24 cellular contexts compared by ENCODE assay signal in genomic region chr10:25600651-25601050, GRCh38.
DNase-seq lines count a peak whose midpoint lies in the region; ATAC-seq lines count a peak whose summit lies in the region.
"Had no signal": no experiment of that assay in that cellular context is flagged by ENCODE, and none has a peak within 500 bp of the region (broad histone marks: within the 10 kb centered on the region; RNA-seq: fewer than 3 reads in every experiment).

No MANE protein-coding gene starts in this region.

- WGBS in neuronal stem cell (ENCODE audit: extremely low coverage in 2 of 2, insufficient read length in 2 of 2, insufficient replicate concordance in 1 of 2), 2 donors = no CpG with 5 or more reads among the region's 4 CpGs

- H3K9ac ChIP-seq in neuronal stem cell (ENCODE audit: low read depth, low read length, poor library complexity) = no peak overlapping the region

- no peak overlapping the region for H3K18ac ChIP-seq in neuronal stem cell (ENCODE audit: low read length)

- no peak overlapping the region for H4K8ac ChIP-seq in neuronal stem cell (ENCODE audit: low read depth, low read length)

- peaks cover 0 to 1% of the 10 kb centered on the region in 2 donors for H3K4me1 ChIP-seq in neuronal stem cell (ENCODE audit: control insufficient read depth in 2 of 2, insufficient read depth in 1 of 2, low read depth in 1 of 2, low read length in 2 of 2)
- H3K4me1 ChIP-seq: BE2C had no signal

- H3K79me1 ChIP-seq in neuronal stem cell (ENCODE audit: low read depth, low read length) = no peaks in the 10 kb centered on the region

- no peak overlapping the region for H2BK15ac ChIP-seq in neuronal stem cell (ENCODE audit: low read length)

- H3K4ac ChIP-seq in neuronal stem cell (ENCODE audit: low read length) = no peak overlapping the region

- no peaks in the 10 kb centered on the region for H3K36me3 ChIP-seq in neuronal stem cell (replicated peaks in 1 of 2; ENCODE audit: control insufficient read depth in 2 of 2, insufficient read depth in 2 of 2, low read length in 2 of 2)
- H3K36me3 ChIP-seq: BE2C had no signal

- H2BK120ac ChIP-seq in neuronal stem cell (ENCODE audit: low read depth, low read length) = no peak overlapping the region

- H2BK5ac ChIP-seq in neuronal stem cell (ENCODE audit: low read length) = no peak overlapping the region

- no peaks in the 10 kb centered on the region for H3K9me3 ChIP-seq in neuronal stem cell (replicated peaks in 1 of 2; ENCODE audit: control insufficient read depth in 2 of 2, insufficient read depth in 1 of 2, low read depth in 1 of 2, low read length in 2 of 2)
- H3K9me3 ChIP-seq: BE2C had no signal

- no peak for ATAC-seq in GM19023 (IDR thresholded peaks at IDR 0.05; ENCODE audit: unreplicated experiment)
- ATAC-seq: GM12878, GM23338, HCT116, K562 had no signal

- no peaks in the 10 kb centered on the region for H3K27me3 ChIP-seq in neuronal stem cell (ENCODE audit: control insufficient read depth in 3 of 3, insufficient read depth in 3 of 3, low read depth in 1 of 3, low read length in 3 of 3)
- H3K27me3 ChIP-seq: BE2C had no signal

- no peak overlapping the region for H4K91ac ChIP-seq in neuronal stem cell (ENCODE audit: low read depth, low read length, poor library complexity)

- no peak overlapping the region for H3K23ac ChIP-seq in neuronal stem cell (ENCODE audit: low read depth, low read length, poor library complexity)

- H3K14ac ChIP-seq in neuronal stem cell (ENCODE audit: low read length) = no peak overlapping the region

- DNase-seq in amniotic epithelial cell (ENCODE audit: low read depth) (peak; percentile 60), iris pigment epithelial cell (ENCODE audit: low read depth) (peak; percentile 31), neuronal stem cell (ENCODE audit: low spot score) (no peak), HPDE6-E6E7 (ENCODE audit: extremely low spot score) (no peak), ecto neural progenitor cell (ENCODE audit: low spot score) (no peak)
- no peak for DNase-seq in activated effector memory CD4-positive, alpha-beta T cell treated with anti-CD3 and anti-CD28 coated beads, Interleukin-2, amount 50 U/mL, for 16 hours
- DNase-seq: ACHN; BE2C; C1 segment of cervical spinal cord; CD4-positive, CD25-positive, alpha-beta regulatory T cell; CD8-positive, alpha-beta memory T cell; COR-L47; DMS 273 treated with DMSO at 0.1 percent for 48 hours; DMS53; DND-41; EL; H7; HFFc6; IMR-90 had no signal

- no peak overlapping the region for H3K4me3 ChIP-seq in neuronal stem cell (ENCODE audit: low read length in 2 of 2)
- H3K4me3 ChIP-seq: GM12878, GM23338, K562 had no signal

- H2BK12ac ChIP-seq in neuronal stem cell (ENCODE audit: low read length) = no peak overlapping the region

- no peak overlapping the region for H3K27ac ChIP-seq in neuronal stem cell (replicated peaks; ENCODE audit: low read length)

- H2AK5ac ChIP-seq in neuronal stem cell (ENCODE audit: low read depth, low read length) = no peak overlapping the region

- H3K4me2 ChIP-seq in neuronal stem cell (ENCODE audit: insufficient read depth, low read length, poor library complexity, severe bottlenecking) = no peak overlapping the region
- H3K4me2 ChIP-seq: GM23338 had no signal

- peak overlapping the region; percentile 46 for H2AFZ ChIP-seq in neuronal stem cell (ENCODE audit: low read length)
- H2AFZ ChIP-seq: GM23338 had no signal

Comparison
In these comparisons a context has a peak if more than half of its experiments do, and no peak if none do; other contexts are left out.
1. DNase-seq: peak in amniotic epithelial cell (single experiment) and iris pigment epithelial cell (single experiment); none in neuronal stem cell (single experiment), HPDE6-E6E7 (single experiment), activated effector memory CD4-positive, alpha-beta T cell treated with anti-CD3 and anti-CD28 coated beads, Interleukin-2, amount 50 U/mL, for 16 hours (single experiment) and ecto neural progenitor cell (single experiment).